ENCODE assay signal across 8 cellular contexts in the genomic region with DNA sequence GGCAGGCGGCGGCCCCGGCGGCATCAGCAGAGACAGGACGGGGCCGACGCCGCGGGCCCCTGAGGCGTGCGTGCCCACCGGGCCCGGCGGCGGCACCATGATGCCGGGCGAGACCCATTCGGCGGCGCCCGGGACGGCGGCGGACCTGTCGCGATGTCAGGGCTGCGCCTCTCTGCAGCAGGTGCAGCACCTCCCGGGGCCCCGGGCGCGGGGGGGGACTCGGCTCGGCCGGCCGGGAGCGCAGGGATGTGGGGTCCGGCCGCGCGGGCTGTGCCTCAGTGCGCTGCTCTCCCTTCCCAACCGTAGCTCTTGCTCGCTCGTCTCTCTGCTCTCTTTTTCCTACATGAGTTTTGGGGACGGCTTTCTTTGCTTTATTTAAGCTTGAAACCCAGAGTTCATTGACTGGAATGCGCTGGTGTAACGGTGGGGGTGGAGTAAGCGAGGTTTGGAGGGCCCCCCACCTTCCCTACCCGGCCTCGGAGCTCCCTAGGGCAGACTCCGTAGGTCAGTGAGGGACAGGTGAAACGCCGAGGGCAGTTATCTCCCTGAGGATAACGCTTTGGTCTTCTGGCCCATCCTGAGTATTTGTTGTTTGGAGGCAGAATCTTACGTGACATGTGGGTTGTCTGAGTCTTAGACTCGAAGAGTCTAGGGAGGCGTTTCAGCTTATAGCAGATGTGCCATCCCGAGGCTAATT. TPM values are rescaled to one million over a fixed set of nuclear protein-coding genes. Genes with fewer than 3 reads are reported as not detected.
DNase-seq lines count a peak whose midpoint lies in the region; ATAC-seq and TF ChIP-seq lines count a peak whose summit lies in the region.

No MANE protein-coding gene starts in this region.

- H4K20me1 ChIP-seq in hepatocyte (ENCODE audit: insufficient read depth, poor library complexity, severe bottlenecking), result peaks cover 46% of the 10 kb centered on the region

- CTCF ChIA-PET in activated CD8-positive, alpha-beta T cell treated with anti-CD3 and anti-CD28 coated beads for 36 hours (lab: Charles Lee), result no interaction called here

- no peak overlapping the region for H3K4me3 Mint-ChIP-seq in activated CD8-positive, alpha-beta T cell treated with anti-CD3 and anti-CD28 coated beads for 36 hours

- H3K27ac ChIP-seq in hepatocyte, result peak overlapping the region; percentile 95
- H3K27ac ChIP-seq in skin epidermis, result peak overlapping the region; percentile 71 to 100 (median 97)

- no peak for TF ChIP-seq CTCF in BE2C (IDR thresholded peaks at IDR 0.05; ENCODE audit: low read depth, low read length)
- TF ChIP-seq CTCF in activated CD8-positive, alpha-beta T cell treated with anti-CD3 and anti-CD28 coated beads for 36 hours (IDR thresholded peaks at IDR 0.05), result no peak
- TF ChIP-seq CTCF in hepatocyte (IDR thresholded peaks at IDR 0.05; ENCODE audit: poor library complexity), result no peak

- peaks cover 2% of the 10 kb centered on the region for H3K36me3 Mint-ChIP-seq in activated CD8-positive, alpha-beta T cell treated with anti-CD3 and anti-CD28 coated beads for 36 hours (ENCODE audit: low read depth)

- H3K9me3 Mint-ChIP-seq in activated CD8-positive, alpha-beta T cell treated with anti-CD3 and anti-CD28 coated beads for 36 hours, result no peaks in the 10 kb centered on the region

- peak overlapping the region; percentile 95 for H3K4me3 ChIP-seq in BE2C (ENCODE audit: low read depth, low read length)
- peak overlapping the region; percentile 89 for H3K4me3 ChIP-seq in hepatocyte
- peak overlapping the region; percentile 68 to 100 (median 99) for H3K4me3 ChIP-seq in skin epidermis

- H3K4me1 Mint-ChIP-seq in activated CD8-positive, alpha-beta T cell treated with anti-CD3 and anti-CD28 coated beads for 36 hours (ENCODE audit: low read depth), result peaks cover 16% of the 10 kb centered on the region

- no peak for DNase-seq in BE2C
- peak; percentile 26 for DNase-seq in activated CD8-positive, alpha-beta T cell treated with anti-CD3 and anti-CD28 coated beads for 36 hours
- peak; percentile 19 for DNase-seq in hepatocyte (ENCODE audit: low spot score)
- no peak for DNase-seq in NCI-H1105 treated with DMSO at 0.1 percent for 48 hours (lab: John Stamatoyannopoulos, UW)
- DNase-seq in hippocampal formation (lab: John Stamatoyannopoulos, UW), result no peak

- H3K79me2 ChIP-seq in hepatocyte, result peaks cover 54% of the 10 kb centered on the region

- no peaks in the 10 kb centered on the region for H3K27me3 ChIP-seq in BE2C
- H3K27me3 ChIP-seq in hepatocyte, result no peaks in the 10 kb centered on the region

- H3K9me3 ChIP-seq in BE2C, result no peaks in the 10 kb centered on the region
- H3K9me3 ChIP-seq in hepatocyte (ENCODE audit: low read depth), result no peaks in the 10 kb centered on the region

- peak overlapping the region; percentile 8 for H2AFZ ChIP-seq in hepatocyte

- H3K4me1 ChIP-seq in BE2C (no peaks in the 10 kb centered on the region), hepatocyte (ENCODE audit: insufficient read depth) (peaks cover 29% of the 10 kb centered on the region)

- WGBS in hepatocyte (ENCODE audit: low lambda C conversion rate, missing lambda C conversion rate), result 2% methylated on average over 47 of the region's 58 CpGs

- peaks cover 6% of the 10 kb centered on the region for H3K36me3 ChIP-seq in BE2C
- H3K36me3 ChIP-seq in hepatocyte (replicated peaks; ENCODE audit: insufficient read depth, low read depth), result no peaks in the 10 kb centered on the region

- intact Hi-C loops in activated CD8-positive, alpha-beta T cell treated with anti-CD3 and anti-CD28 coated beads for 36 hours (cut with micrococcal nuclease), result loop anchor here (5.0 kb wide), 1 partner anchor 99 kb away; no protein-coding TSS in a partner anchor

- POLR2A ChIA-PET in activated CD8-positive, alpha-beta T cell treated with anti-CD3 and anti-CD28 coated beads for 36 hours (lab: Charles Lee), result interaction anchor here (0.7 to 1.9 kb wide), 5 partner anchors 10 to 246 kb away, joined by 3 to 9 read pairs (median 3); no protein-coding TSS in a partner anchor

- H3K27ac Mint-ChIP-seq in activated CD8-positive, alpha-beta T cell treated with anti-CD3 and anti-CD28 coated beads for 36 hours, result peak overlapping the region; percentile 96

- peak; percentile 14 for ATAC-seq in GM19025 (IDR thresholded peaks at IDR 0.05; ENCODE audit: low read depth, unreplicated experiment)
- ATAC-seq in HG03175 (IDR thresholded peaks at IDR 0.05; ENCODE audit: unreplicated experiment), result peak; percentile 6
- peak; percentile 7 for ATAC-seq in activated CD8-positive, alpha-beta T cell treated with anti-CD3 and anti-CD28 coated beads for 36 hours

- peak overlapping the region; percentile 90 for H3K4me2 ChIP-seq in hepatocyte

- H3K27me3 Mint-ChIP-seq in activated CD8-positive, alpha-beta T cell treated with anti-CD3 and anti-CD28 coated beads for 36 hours, result no peaks in the 10 kb centered on the region

- H3K9me2 ChIP-seq in hepatocyte (replicated peaks; ENCODE audit: insufficient read depth), result no peaks in the 10 kb centered on the region

RNA-seq across cellular contexts. Expression of a gene that starts 0.5 kb away (rescaled TPM):
- polyA plus RNA-seq in BE2C (2012; ENCODE audit: insufficient read depth, insufficient read length, low read depth), result 69.6 TPM
- total RNA-seq in activated CD8-positive, alpha-beta T cell treated with anti-CD3 and anti-CD28 coated beads for 36 hours, result 10 to 100 TPM; 29.0 to 29.5 TPM
- 26.5 and 27.7 TPM in 2 replicates for total RNA-seq in hepatocyte
- 9.5 and 18.3 TPM in 2 replicates for polyA plus RNA-seq in hepatocyte

Comparison
In these comparisons a context has a peak if more than half of its experiments do, and no peak if none do; other contexts are left out.
1. DNase-seq: peak in activated CD8-positive, alpha-beta T cell treated with anti-CD3 and anti-CD28 coated beads for 36 hours (single experiment) and hepatocyte (single experiment); none in BE2C (single experiment), NCI-H1105 treated with DMSO at 0.1 percent for 48 hours (single experiment) and hippocampal formation (0 of 2).
2. Peak in every context shown above with its lines, with median percentiles within 50 percentile points of each other: H3K4me3 ChIP-seq and ATAC-seq.